ENCODE assay signal across 8 cellular contexts in genomic region chr9:35604578-35605335, GRCh38. TPM values are rescaled to one million over a fixed set of nuclear protein-coding genes. Genes with fewer than 3 reads are reported as not detected.
DNase-seq lines count a peak whose midpoint lies in the region; ATAC-seq and TF ChIP-seq lines count a peak whose summit lies in the region.

TSS of gene TESK1 (plus strand) at chr9:35605262. CDS start at chr9:35605620, 358 bp downstream.

- CTCF ChIA-PET in activated CD8-positive, alpha-beta memory T cell treated with anti-CD3 and anti-CD28 coated beads, Interleukin-2, amount 10 ng/mL, durations not matched to agents 7 days and 5 days (lab: Charles Lee): interaction anchor here (0.8 to 4.7 kb wide), 18 partner anchors 8 to 222 kb away, joined by 3 to 63 read pairs (median 6); partner anchors contain the start of genes CCDC107, CD72, CREB3 and RMRP

- peaks cover 11% of the 10 kb centered on the region for H3K36me3 Mint-ChIP-seq in activated CD8-positive, alpha-beta memory T cell treated with anti-CD3 and anti-CD28 coated beads, Interleukin-2, amount 10 ng/mL, durations not matched to agents 7 days and 5 days
- H3K36me3 Mint-ChIP-seq in endodermal cell (ENCODE audit: low read depth): peaks cover 18% of the 10 kb centered on the region

- H3K79me2 ChIP-seq in mesendoderm (ENCODE audit: control insufficient read depth, insufficient read depth, low read length): no peaks in the 10 kb centered on the region

- H3K4me2 ChIP-seq in mesendoderm (ENCODE audit: low read length): peak within 1 kb of the TSS; percentile 89

- H3K9ac ChIP-seq in endodermal cell (ENCODE audit: extremely low read depth, low read length, poor library complexity, severe bottlenecking): peak within 1 kb of the TSS; percentile 70
- peak within 1 kb of the TSS; percentile 81 for H3K9ac ChIP-seq in mesendoderm (ENCODE audit: low read length)

- ATAC-seq in GM19035 (IDR thresholded peaks at IDR 0.05; ENCODE audit: unreplicated experiment): peak; percentile 53
- peak; percentile 54 for ATAC-seq in HG03354 (IDR thresholded peaks at IDR 0.05; ENCODE audit: poor library complexity, severe bottlenecking, unreplicated experiment)
- peak; percentile 53 for ATAC-seq in activated CD8-positive, alpha-beta memory T cell treated with anti-CD3 and anti-CD28 coated beads, Interleukin-2, amount 10 ng/mL, durations not matched to agents 7 days and 5 days

- H3K4me3 Mint-ChIP-seq in activated CD8-positive, alpha-beta memory T cell treated with anti-CD3 and anti-CD28 coated beads, Interleukin-2, amount 10 ng/mL, durations not matched to agents 7 days and 5 days: peak within 1 kb of the TSS; percentile 88
- H3K4me3 Mint-ChIP-seq in endodermal cell: peak within 1 kb of the TSS; percentile 81

- H4K5ac ChIP-seq in mesendoderm (ENCODE audit: low read length): no peak within 1 kb of the TSS

- WGBS in endodermal cell (ENCODE audit: insufficient coverage in 1 of 2, insufficient read length in 1 of 2), 2 experiments: 0 to 1% methylated on average over 15 to 52 of the region's 52 CpGs
- no CpG with 5 or more reads among the region's 52 CpGs for WGBS in mesendoderm (ENCODE audit: extremely low coverage, insufficient coverage, low lambda C conversion rate)

- H3K4me1 ChIP-seq in endodermal cell (ENCODE audit: control insufficient read depth, insufficient read depth, low read length): peaks cover 6% of the 10 kb centered on the region
- H3K4me1 ChIP-seq in mesendoderm (ENCODE audit: control insufficient read depth, low read depth, low read length): peaks cover 4% of the 10 kb centered on the region

- H3K27ac ChIP-seq in endodermal cell (ENCODE audit: low read depth, low read length) (peak within 1 kb of the TSS; percentile 85), mesendoderm (ENCODE audit: low read depth, low read length) (peak within 1 kb of the TSS; percentile 36)

- H3K4me3 ChIP-seq in AG10803 (ENCODE audit: low read length): peak within 1 kb of the TSS; percentile 81
- H3K4me3 ChIP-seq in endodermal cell (ENCODE audit: low read length): peak within 1 kb of the TSS; percentile 94
- H3K4me3 ChIP-seq in mesendoderm (ENCODE audit: low read length): peak within 1 kb of the TSS; percentile 76

- no peaks in the 10 kb centered on the region for H3K9me3 Mint-ChIP-seq in activated CD8-positive, alpha-beta memory T cell treated with anti-CD3 and anti-CD28 coated beads, Interleukin-2, amount 10 ng/mL, durations not matched to agents 7 days and 5 days (ENCODE audit: low read depth)
- no peaks in the 10 kb centered on the region for H3K9me3 Mint-ChIP-seq in endodermal cell

- H2AK5ac ChIP-seq in mesendoderm (ENCODE audit: low read length): no peak within 1 kb of the TSS

- DNase-seq in AG10803 (ENCODE audit: low read depth): peak; percentile 47
- DNase-seq in NCI-H774 (lab: John Stamatoyannopoulos, UW): peak; percentile 74
- peak; percentile 91 for DNase-seq in activated CD8-positive, alpha-beta memory T cell treated with anti-CD3 and anti-CD28 coated beads, Interleukin-2, amount 10 ng/mL, durations not matched to agents 7 days and 5 days
- DNase-seq in endodermal cell: peak; percentile 95
- peak; percentile 88 for DNase-seq in mesendoderm
- DNase-seq in stimulated activated CD8-positive, alpha-beta memory T cell treated with anti-CD3 and anti-CD28 coated beads, Interleukin-12 subunit alpha, Interleukin-12 subunit beta, amount 100 ng/mL, for 24 hours (ENCODE audit: extremely low read depth): peak; percentile 72

- H2BK15ac ChIP-seq in mesendoderm (replicated peaks; ENCODE audit: low read depth): no peak within 1 kb of the TSS

- H3K36me3 ChIP-seq in endodermal cell (ENCODE audit: control insufficient read depth, insufficient read depth, low read length) (peaks cover 14% of the 10 kb centered on the region), mesendoderm (ENCODE audit: control insufficient read depth, insufficient read depth, low read length) (no peaks in the 10 kb centered on the region)

- no peaks in the 10 kb centered on the region for H3K27me3 Mint-ChIP-seq in activated CD8-positive, alpha-beta memory T cell treated with anti-CD3 and anti-CD28 coated beads, Interleukin-2, amount 10 ng/mL, durations not matched to agents 7 days and 5 days
- peaks cover 2% of the 10 kb centered on the region for H3K27me3 Mint-ChIP-seq in endodermal cell (ENCODE audit: insufficient read depth)

- peaks cover 30% of the 10 kb centered on the region for H3K4me1 Mint-ChIP-seq in activated CD8-positive, alpha-beta memory T cell treated with anti-CD3 and anti-CD28 coated beads, Interleukin-2, amount 10 ng/mL, durations not matched to agents 7 days and 5 days
- H3K4me1 Mint-ChIP-seq in endodermal cell: peaks cover 5% of the 10 kb centered on the region

- H3K9me3 ChIP-seq in endodermal cell (ENCODE audit: control insufficient read depth, low read length): no peaks in the 10 kb centered on the region

- peak within 1 kb of the TSS; percentile 98 for H3K27ac Mint-ChIP-seq in activated CD8-positive, alpha-beta memory T cell treated with anti-CD3 and anti-CD28 coated beads, Interleukin-2, amount 10 ng/mL, durations not matched to agents 7 days and 5 days
- peak within 1 kb of the TSS; percentile 98 for H3K27ac Mint-ChIP-seq in endodermal cell

- H3K79me1 ChIP-seq in mesendoderm (ENCODE audit: low read length): peaks cover 9% of the 10 kb centered on the region

- H4K8ac ChIP-seq in mesendoderm (ENCODE audit: low read depth, low read length): no peak within 1 kb of the TSS

- H3K56ac ChIP-seq in mesendoderm (ENCODE audit: low read length): peak within 1 kb of the TSS; percentile 87

- TF ChIP-seq CTCF in AG10803 (conservative IDR thresholded peaks at IDR 0.05; ENCODE audit: low read length) (no peak), endodermal cell (conservative IDR thresholded peaks at IDR 0.05) (no peak)

- no peak within 1 kb of the TSS for H3K4ac ChIP-seq in mesendoderm (ENCODE audit: low read depth, low read length)

- no peak within 1 kb of the TSS for H2BK120ac ChIP-seq in mesendoderm (ENCODE audit: low read depth, low read length)

- H2BK5ac ChIP-seq in mesendoderm (ENCODE audit: low read length): no peak within 1 kb of the TSS

- H3K27me3 ChIP-seq in endodermal cell (ENCODE audit: control insufficient read depth, insufficient read depth, low read length, poor library complexity, severe bottlenecking): no peaks in the 10 kb centered on the region
- H3K27me3 ChIP-seq in mesendoderm (ENCODE audit: insufficient read depth, low read length, poor library complexity): no peaks in the 10 kb centered on the region

- H3K18ac ChIP-seq in mesendoderm (ENCODE audit: low read length): peak within 1 kb of the TSS; percentile 81

- H3K23ac ChIP-seq in mesendoderm (ENCODE audit: low read length): no peak within 1 kb of the TSS

RNA-seq across cellular contexts. Expression of gene TESK1, which starts in this region (rescaled TPM):
- 10 to 100 TPM; 27.9 to 37.1 TPM for total RNA-seq in activated CD8-positive, alpha-beta memory T cell treated with anti-CD3 and anti-CD28 coated beads, Interleukin-2, amount 10 ng/mL, durations not matched to agents 7 days and 5 days
- 10 to 100 TPM; 30.7 to 35.2 TPM for total RNA-seq in endodermal cell
- polyA plus RNA-seq in endodermal cell (2013, experiment 1 of 2): 25.5 TPM
- polyA plus RNA-seq in endodermal cell (2013, experiment 2 of 2): 21.3 TPM
- 7.1 TPM for polyA plus RNA-seq in mesendoderm (2013, experiment 1 of 2)
- 7.8 TPM for polyA plus RNA-seq in mesendoderm (2013, experiment 2 of 2)

Comparison
In these comparisons a context has a peak if more than half of its experiments do, and no peak if none do; other contexts are left out.
1. Peak in every context shown above with its lines: DNase-seq, ATAC-seq, H3K4me3 ChIP-seq and H3K27ac ChIP-seq.